Comparison of ENCODE assay signal across 7 cellular contexts in the genomic region with DNA sequence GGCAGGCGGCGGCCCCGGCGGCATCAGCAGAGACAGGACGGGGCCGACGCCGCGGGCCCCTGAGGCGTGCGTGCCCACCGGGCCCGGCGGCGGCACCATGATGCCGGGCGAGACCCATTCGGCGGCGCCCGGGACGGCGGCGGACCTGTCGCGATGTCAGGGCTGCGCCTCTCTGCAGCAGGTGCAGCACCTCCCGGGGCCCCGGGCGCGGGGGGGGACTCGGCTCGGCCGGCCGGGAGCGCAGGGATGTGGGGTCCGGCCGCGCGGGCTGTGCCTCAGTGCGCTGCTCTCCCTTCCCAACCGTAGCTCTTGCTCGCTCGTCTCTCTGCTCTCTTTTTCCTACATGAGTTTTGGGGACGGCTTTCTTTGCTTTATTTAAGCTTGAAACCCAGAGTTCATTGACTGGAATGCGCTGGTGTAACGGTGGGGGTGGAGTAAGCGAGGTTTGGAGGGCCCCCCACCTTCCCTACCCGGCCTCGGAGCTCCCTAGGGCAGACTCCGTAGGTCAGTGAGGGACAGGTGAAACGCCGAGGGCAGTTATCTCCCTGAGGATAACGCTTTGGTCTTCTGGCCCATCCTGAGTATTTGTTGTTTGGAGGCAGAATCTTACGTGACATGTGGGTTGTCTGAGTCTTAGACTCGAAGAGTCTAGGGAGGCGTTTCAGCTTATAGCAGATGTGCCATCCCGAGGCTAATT. TPM values are rescaled to one million over a fixed set of nuclear protein-coding genes. Genes with fewer than 3 reads are reported as not detected.
DNase-seq lines count a peak whose midpoint lies in the region; ATAC-seq and TF ChIP-seq lines count a peak whose summit lies in the region.

No MANE protein-coding gene starts in this region.

- H2AFZ ChIP-seq in GM23248: peak overlapping the region; percentile 94

- H3K9me3 ChIP-seq in GM23248 (ENCODE audit: low read depth) (no peaks in the 10 kb centered on the region), mucosa of rectum (ENCODE audit: control insufficient read depth in 2 of 2, low read length in 2 of 2) (no peaks in the 10 kb centered on the region)

- H3K79me2 ChIP-seq in GM23248 (ENCODE audit: insufficient read depth): peaks cover 54% of the 10 kb centered on the region

- H3K9ac ChIP-seq in GM23248 (peak overlapping the region; percentile 91), mucosa of rectum (ENCODE audit: low read depth in 1 of 2, low read length in 2 of 2) (peak overlapping the region; percentile 77 to 83)

- H3K27ac ChIP-seq in GM23248 (peak overlapping the region; percentile 93), mucosa of rectum (ENCODE audit: low read depth in 2 of 2, low read length in 2 of 2) (peak overlapping the region; percentile 98 to 99)

- H3K4me2 ChIP-seq in GM23248 (ENCODE audit: unreplicated experiment): peak overlapping the region; percentile 89

- H3K9me2 ChIP-seq in GM23248 (ENCODE audit: insufficient read depth): no peaks in the 10 kb centered on the region

- H3K4me3 ChIP-seq in GM23248: peak overlapping the region; percentile 98
- H3K4me3 ChIP-seq in cardiac fibroblast (replicated peaks in 1 of 2; ENCODE audit: low read depth in 2 of 2, low read length in 2 of 2): peak overlapping the region; percentile 73 to 85
- peak overlapping the region; percentile 85 to 90 for H3K4me3 ChIP-seq in mucosa of rectum (ENCODE audit: low read length in 2 of 2)

- peak; percentile 53 for DNase-seq in GM23248
- peak; percentile 16 for DNase-seq in M059J (ENCODE audit: low read depth)
- peak in 1 of 2 donors; percentile 3 for DNase-seq in cardiac fibroblast (ENCODE audit: low read depth in 2 of 2)
- DNase-seq in ecto neural progenitor cell (ENCODE audit: low spot score): no peak
- DNase-seq in NCI-H2171 (lab: John Stamatoyannopoulos, UW): no peak

- in situ Hi-C loops in GM23248 (cut with MboI): no loop called here

- TF ChIP-seq CTCF in cardiac fibroblast (IDR thresholded peaks at IDR 0.05; ENCODE audit: low read depth, low read length): no peak

- WGBS in GM23248 (ENCODE audit: low coverage in 1 of 2, low lambda C conversion rate in 2 of 2, missing lambda C conversion rate in 2 of 2), 2 experiments: 1 to 2% methylated on average over 34 to 37 of the region's 58 CpGs

- H3K27me3 ChIP-seq in GM23248 (replicated peaks; ENCODE audit: insufficient read depth): no peaks in the 10 kb centered on the region
- H3K27me3 ChIP-seq in mucosa of rectum (ENCODE audit: control insufficient read depth in 2 of 2, insufficient read depth in 2 of 2, low read length in 2 of 2): no peaks in the 10 kb centered on the region

- peaks cover 14% of the 10 kb centered on the region; the same call in 1 of the 2 replicates for H4K20me1 ChIP-seq in GM23248 (ENCODE audit: insufficient read depth)

- H3K4me1 ChIP-seq in GM23248 (ENCODE audit: insufficient read depth) (peaks cover 30% of the 10 kb centered on the region), mucosa of rectum (ENCODE audit: control insufficient read depth in 2 of 2, insufficient read depth in 2 of 2, low read length in 2 of 2) (peaks cover 22 to 26% of the 10 kb centered on the region in 2 donors)

- H3F3A ChIP-seq in GM23248 (ENCODE audit: insufficient read depth): peaks cover 9% of the 10 kb centered on the region

- H3K36me3 ChIP-seq in GM23248 (ENCODE audit: low read depth) (no peaks in the 10 kb centered on the region), mucosa of rectum (ENCODE audit: control insufficient read depth in 2 of 2, insufficient read depth in 2 of 2, low read length in 2 of 2) (no peaks in the 10 kb centered on the region)

- ATAC-seq in GM18502 (IDR thresholded peaks at IDR 0.05; ENCODE audit: poor library complexity, unreplicated experiment): peak; percentile 15

RNA-seq across cellular contexts. Expression of gene ICE1, which starts 0.5 kb away (rescaled TPM):
- 13.4 and 17.0 TPM in 2 replicates for total RNA-seq in GM23248 (2014; rRNA removed; shearing (Covaris generic))
- polyA plus RNA-seq in GM23248 (2016; fragmentation: Nextera tagmentation; extraction: Ambion mirVana): 10.8 and 12.2 TPM in 2 replicates
- total RNA-seq in M059J (2014; rRNA removed; shearing (Covaris generic)): 13.1 and 20.8 TPM in 2 replicates

Comparison
In these comparisons a context has a peak if more than half of its experiments do, and no peak if none do; other contexts are left out.
1. DNase-seq: peak in GM23248 (single experiment) and M059J (single experiment); none in ecto neural progenitor cell (single experiment) and NCI-H2171 (single experiment).
2. Peak in every context shown above with its lines, with median percentiles within 50 percentile points of each other: H3K4me3 ChIP-seq.